Comparison of ENCODE assay signal across 10 cellular contexts in genomic region chr3:25532763-25533162, GRCh38.
DNase-seq lines count a peak whose midpoint lies in the region; ATAC-seq and TF ChIP-seq lines count a peak whose summit lies in the region.
"Had no signal": no experiment of that assay in that cellular context is flagged by ENCODE, and none has a peak within 500 bp of the region (broad histone marks: within the 10 kb centered on the region; RNA-seq: fewer than 3 reads in every experiment).

No MANE protein-coding gene starts in this region.

- TF ChIP-seq CTCF in neural crest cell (conservative IDR thresholded peaks at IDR 0.05) = peak; percentile 68

- no peaks in the 10 kb centered on the region for H3K27me3 Mint-ChIP-seq in neural crest cell (ENCODE audit: low read depth)
- H3K27me3 Mint-ChIP-seq: activated T-helper 17 cell treated with anti-CD3 and anti-CD28 coated beads, Interleukin-2, amount 50 U/mL, for 72 hours had no signal

- H3K36me3 Mint-ChIP-seq in neural crest cell (ENCODE audit: low read depth) = peaks cover 9% of the 10 kb centered on the region

- DNase-seq in ELF-1 (ENCODE audit: low read depth, low spot score) = peak; percentile 13
- peak; percentile 14 for DNase-seq in activated naive CD4-positive, alpha-beta T cell treated with anti-CD3 and anti-CD28 coated beads, Interleukin-2, amount 50 U/mL, for 16 hours
- peak; percentile 8 for DNase-seq in neural crest cell (ENCODE audit: low read depth, low spot score)
- DNase-seq in middle frontal gyrus (ENCODE audit: extremely low spot score, low spot score) = no peak
- no peak for DNase-seq in SK-N-DZ (ENCODE audit: low spot score)

- no peak overlapping the region for H3K27ac Mint-ChIP-seq in neural crest cell (ENCODE audit: unreplicated experiment)
- H3K27ac Mint-ChIP-seq: activated T-helper 17 cell treated with anti-CD3 and anti-CD28 coated beads, Interleukin-2, amount 50 U/mL, for 72 hours had no signal

- no peak overlapping the region for H3K4me3 Mint-ChIP-seq in neural crest cell
- H3K4me3 Mint-ChIP-seq: activated T-helper 17 cell treated with anti-CD3 and anti-CD28 coated beads, Interleukin-2, amount 50 U/mL, for 72 hours had no signal

- peaks cover 3% of the 10 kb centered on the region for H3K4me1 Mint-ChIP-seq in neural crest cell
- H3K4me1 Mint-ChIP-seq: activated T-helper 17 cell treated with anti-CD3 and anti-CD28 coated beads, Interleukin-2, amount 50 U/mL, for 72 hours had no signal

- H3K9me3 Mint-ChIP-seq in neural crest cell = peaks cover 7% of the 10 kb centered on the region

- ATAC-seq in HG03159 (IDR thresholded peaks at IDR 0.05; ENCODE audit: unreplicated experiment) (peak; percentile 79), HG02678 (IDR thresholded peaks at IDR 0.05; ENCODE audit: unreplicated experiment) (no peak), HG02884 (IDR thresholded peaks at IDR 0.05; ENCODE audit: unreplicated experiment) (no peak)
- ATAC-seq: activated T-helper 17 cell treated with anti-CD3 and anti-CD28 coated beads, Interleukin-2, amount 50 U/mL, for 72 hours; pancreas had no signal

Comparison
In these comparisons a context has a peak if more than half of its experiments do, and no peak if none do; other contexts are left out.
1. DNase-seq: peak in ELF-1 (single experiment), activated naive CD4-positive, alpha-beta T cell treated with anti-CD3 and anti-CD28 coated beads, Interleukin-2, amount 50 U/mL, for 16 hours (single experiment) and neural crest cell (single experiment); none in middle frontal gyrus (single experiment) and SK-N-DZ (single experiment).